1 cellular context compared by ENCODE assay signal in genomic region chr9:104968025-104968982, GRCh38.
TF ChIP-seq lines count a peak whose summit lies in the region.

No MANE protein-coding gene starts in this region.

TF ChIP-seq in HepG2, 621 proteins besides CTCF, POLR2A, EP300 and RAD21 (continued from another document and continues in another):
- TF ChIP-seq ZNF407 (CRISPR knock-in tag; IDR thresholded peaks at IDR 0.05; ENCODE audit: not compliant biosample characterization) = peak; percentile 68
- TF ChIP-seq FOXP4 (CRISPR knock-in tag; IDR thresholded peaks at IDR 0.05) = no peak
- no peak for TF ChIP-seq ATF4 (CRISPR knock-in tag; IDR thresholded peaks at IDR 0.05)
- no peak for TF ChIP-seq HNRNPUL1 (IDR thresholded peaks at IDR 0.05; ENCODE audit: low read depth, low read length)
- TF ChIP-seq E2F5 (CRISPR knock-in tag; conservative IDR thresholded peaks at IDR 0.05) = 0 out of 2 replicates have a peak, but pooled peaks have one; percentile 59
- no peak for TF ChIP-seq SATB2 (CRISPR knock-in tag; IDR thresholded peaks at IDR 0.05)
- no peak for TF ChIP-seq ZNF512 (CRISPR knock-in tag; IDR thresholded peaks at IDR 0.05)
- no peak for TF ChIP-seq ZNF142 (CRISPR knock-in tag; IDR thresholded peaks at IDR 0.05)
- peak; percentile 52; the same call in 1 of the 2 replicates for TF ChIP-seq ZNF343 (CRISPR knock-in tag; IDR thresholded peaks at IDR 0.05)
- TF ChIP-seq PPARG (CRISPR knock-in tag; conservative IDR thresholded peaks at IDR 0.05) = no peak
- TF ChIP-seq ETS1 (CRISPR knock-in tag; IDR thresholded peaks at IDR 0.05) = no peak
- TF ChIP-seq FOXP1 (IDR thresholded peaks at IDR 0.05) = no peak
- TF ChIP-seq FOXP1 (CRISPR knock-in tag; IDR thresholded peaks at IDR 0.05) = no peak
- TF ChIP-seq ZBTB39 (CRISPR knock-in tag; IDR thresholded peaks at IDR 0.05) = no peak
- no peak for TF ChIP-seq NFATC3 (CRISPR knock-in tag; IDR thresholded peaks at IDR 0.05)
- TF ChIP-seq PLSCR1 (CRISPR knock-in tag; IDR thresholded peaks at IDR 0.05; ENCODE audit: borderline replicate concordance) = no peak
- no peak for TF ChIP-seq ZNF232 (CRISPR knock-in tag; IDR thresholded peaks at IDR 0.05; ENCODE audit: borderline replicate concordance)
- TF ChIP-seq KDM5A (IDR thresholded peaks at IDR 0.05; ENCODE audit: borderline replicate concordance, low read length) = no peak
- peak; percentile 52; the same call in 1 of the 2 replicates for TF ChIP-seq SAP130 (CRISPR knock-in tag; IDR thresholded peaks at IDR 0.05; ENCODE audit: low read depth)
- no peak; the same call in 1 of the 2 replicates for TF ChIP-seq ZNF263 (CRISPR knock-in tag; IDR thresholded peaks at IDR 0.05)
- no peak for TF ChIP-seq KDM1A (CRISPR knock-in tag; IDR thresholded peaks at IDR 0.05)
- TF ChIP-seq FOXO4 (CRISPR knock-in tag; conservative IDR thresholded peaks at IDR 0.05) = no peak
